8 cellular contexts compared by ENCODE assay signal in genomic region chr5:139795074-139796001, GRCh38. TPM values are rescaled to one million over a fixed set of nuclear protein-coding genes. Genes with fewer than 3 reads are reported as not detected.
A peak's percentile ranks its signal among the peaks of the same experiment; 100 is the strongest.
DNase-seq lines count a peak whose midpoint lies in the region; ATAC-seq, FAIRE-seq and TF ChIP-seq lines count a peak whose summit lies in the region.

PSD2 (plus strand) TSS chr5:139795808; CDS start chr5:139809441, 13,633 bp downstream.

- H3K27ac Mint-ChIP-seq in activated T-cell treated with anti-CD3 and anti-CD28 coated beads, Interleukin-2, amount 50 U/mL, for 72 hours = no peak within 1 kb of the TSS

- no peaks in the 10 kb centered on the region for H3K36me3 Mint-ChIP-seq in activated T-cell treated with anti-CD3 and anti-CD28 coated beads, Interleukin-2, amount 50 U/mL, for 72 hours (ENCODE audit: insufficient read depth in 2 of 2)

- H3K9me3 ChIP-seq in small intestine (ENCODE audit: control insufficient read depth, low read depth) = no peaks in the 10 kb centered on the region

- peak; percentile 38 to 40 for ATAC-seq in activated T-cell treated with anti-CD3 and anti-CD28 coated beads, Interleukin-2, amount 50 U/mL, for 72 hours (replicated peaks in 1 of 2)
- ATAC-seq in left ventricle myocardium superior = peak; percentile 63

- FAIRE-seq in small intestine (lab: Jason Lieb, UNC) = no peak

- H3K27me3 Mint-ChIP-seq in activated T-cell treated with anti-CD3 and anti-CD28 coated beads, Interleukin-2, amount 50 U/mL, for 72 hours (ENCODE audit: low read depth) = peaks cover 73% of the 10 kb centered on the region

- no peaks in the 10 kb centered on the region for H3K9me3 Mint-ChIP-seq in activated T-cell treated with anti-CD3 and anti-CD28 coated beads, Interleukin-2, amount 50 U/mL, for 72 hours

- no peak within 1 kb of the TSS for H3K27ac ChIP-seq in small intestine (ENCODE audit: low read depth in 1 of 2, low read length in 1 of 2)

- intact Hi-C loops in left ventricle myocardium superior (cut with micrococcal nuclease) = no loop called here

- peak within 1 kb of the TSS in 1 of 2 donors; percentile 46 for H3K4me3 ChIP-seq in small intestine (ENCODE audit: low read depth in 1 of 2, low read length in 2 of 2)

- H3K4me1 Mint-ChIP-seq in activated T-cell treated with anti-CD3 and anti-CD28 coated beads, Interleukin-2, amount 50 U/mL, for 72 hours (ENCODE audit: low read depth) = no peaks in the 10 kb centered on the region

- no peaks in the 10 kb centered on the region for H3K36me3 ChIP-seq in small intestine (ENCODE audit: control insufficient read depth in 2 of 2, insufficient read depth in 2 of 2, low read length in 2 of 2)

- no peaks in the 10 kb centered on the region for H3K4me1 ChIP-seq in small intestine (ENCODE audit: control insufficient read depth in 2 of 2, insufficient read depth in 1 of 2, low read depth in 1 of 2, low read length in 1 of 2)

- H3K4me3 Mint-ChIP-seq in activated T-cell treated with anti-CD3 and anti-CD28 coated beads, Interleukin-2, amount 50 U/mL, for 72 hours = peak within 1 kb of the TSS in 1 of 2 donors; percentile 66

- 3% methylated on average over 62 to 83 of the region's 83 CpGs for WGBS in small intestine, 3 donors

- DNase-seq in 8988T = peak; percentile 73
- DNase-seq in GM20000 (ENCODE audit: low spot score) = peak; percentile 60
- peak in 1 of 2 donors; percentile 21 for DNase-seq in activated T-cell treated with anti-CD3 and anti-CD28 coated beads, Interleukin-2, amount 50 U/mL, for 72 hours
- DNase-seq in left ventricle myocardium superior = peak; percentile 59
- peak; percentile 5 for DNase-seq in small intestine
- DNase-seq in SIG-M5 treated with dmso at 0.1 percent for 504 hours (lab: John Stamatoyannopoulos, UW; ENCODE audit: unreplicated experiment) = no peak
- no peak for DNase-seq in GF-D8 (lab: John Stamatoyannopoulos, UW)
- DNase-seq in epidermal melanocyte (ENCODE audit: insufficient read length, low spot score) = no peak

- H3K27me3 ChIP-seq in small intestine (ENCODE audit: control insufficient read depth in 2 of 2, insufficient read depth in 2 of 2, low read length in 2 of 2) = peaks cover 0 to 33% of the 10 kb centered on the region in 2 donors

- TF ChIP-seq CTCF in GM20000 (IDR thresholded peaks at IDR 0.05; ENCODE audit: extremely low read depth, missing control alignments) = no peak

RNA-seq across cellular contexts. Expression of gene PSD2, which starts in this region (rescaled TPM):
- not detected for total RNA-seq in activated T-cell treated with anti-CD3 and anti-CD28 coated beads, Interleukin-2, amount 50 U/mL, for 72 hours
- not detected for total RNA-seq in left ventricle myocardium superior
- under 1 TPM in 1 of 3 donors, not detected in 2; 0.12 TPM for polyA plus RNA-seq in small intestine

Comparison
In these comparisons a context has a peak if more than half of its experiments do, and no peak if none do; other contexts are left out.
1. Peak in ATAC-seq in activated T-cell treated with anti-CD3 and anti-CD28 coated beads, Interleukin-2, amount 50 U/mL, for 72 hours; RNA of the gene not detected or under 1 TPM.
2. Peak in DNase-seq and ATAC-seq in left ventricle myocardium superior; RNA of the gene not detected or under 1 TPM.
3. Peak in DNase-seq in small intestine; RNA of the gene not detected or under 1 TPM.
4. DNase-seq: peak in 8988T (single experiment) and GM20000 (single experiment); none in SIG-M5 treated with dmso at 0.1 percent for 504 hours (single experiment), GF-D8 (single experiment) and epidermal melanocyte (single experiment).